ENCODE assay signal across 8 cellular contexts in the genomic region with DNA sequence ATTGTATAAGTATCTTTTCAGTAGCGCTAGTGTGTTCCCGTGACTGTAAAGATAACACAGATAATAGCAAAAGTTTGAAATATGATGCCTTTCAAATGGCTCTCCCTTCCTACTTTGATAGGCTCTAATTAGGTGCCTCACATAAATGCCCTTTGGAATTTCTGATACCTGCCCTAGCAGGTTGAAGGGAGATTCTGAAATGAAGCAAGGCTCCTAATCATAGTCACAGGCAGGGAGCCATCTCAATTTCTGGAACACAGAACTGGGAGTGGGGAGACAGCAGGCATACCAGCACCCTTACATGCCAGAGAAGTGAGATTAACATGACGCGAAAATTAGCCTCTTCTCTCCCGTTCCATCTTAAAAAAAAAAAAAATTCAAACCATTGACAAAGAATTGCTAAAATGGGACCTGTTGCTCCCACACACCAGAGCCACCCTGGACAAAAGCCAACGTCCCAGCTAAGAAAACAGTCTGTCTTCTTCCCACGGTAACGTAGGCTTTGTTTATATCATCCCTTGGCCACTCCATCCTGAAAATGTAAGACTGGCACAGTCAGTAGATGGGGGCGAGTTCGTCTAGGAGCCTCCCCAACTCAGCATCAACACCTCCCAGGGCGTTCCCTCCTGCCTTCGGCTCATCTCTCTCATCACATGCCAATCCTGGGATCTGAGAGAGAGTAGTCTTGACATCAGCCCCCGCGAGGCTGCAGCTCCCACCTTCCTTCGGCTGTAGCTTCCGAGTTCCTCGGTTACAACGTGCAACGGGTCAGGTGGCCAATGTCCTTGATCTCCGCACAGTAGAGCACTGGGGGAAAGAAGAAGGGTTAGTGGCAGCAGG. TPM values are rescaled to one million over a fixed set of nuclear protein-coding genes. Genes with fewer than 3 reads are reported as not detected.
DNase-seq lines count a peak whose midpoint lies in the region; ATAC-seq and TF ChIP-seq lines count a peak whose summit lies in the region.

No MANE protein-coding gene starts in this region.

- H3K4me3 ChIP-seq in CD4-positive, alpha-beta memory T cell (ENCODE audit: low read length in 2 of 2) = peak overlapping the region; percentile 33 to 71
- H3K4me3 ChIP-seq in HAP-1 = peak overlapping the region; percentile 40
- H3K4me3 ChIP-seq in fibroblast of lung (replicated peaks in 1 of 4; ENCODE audit: control extremely low read depth in 1 of 4, insufficient read depth in 1 of 4, low read depth in 3 of 4, low read length in 4 of 4) = peak overlapping the region; percentile 57 to 70 (median 64)

- no peaks in the 10 kb centered on the region for H3K27me3 Mint-ChIP-seq in CD4-positive, alpha-beta memory T cell
- no peaks in the 10 kb centered on the region for H3K27me3 Mint-ChIP-seq in osteocyte (ENCODE audit: unreplicated experiment)

- H3K27ac Mint-ChIP-seq in CD4-positive, alpha-beta memory T cell = peak overlapping the region; percentile 91 to 95 (median 93)
- H3K27ac Mint-ChIP-seq in osteocyte (ENCODE audit: unreplicated experiment) = peak overlapping the region; percentile 87

- in situ Hi-C loops in HAP-1 (cut with MboI; ENCODE audit: low sequenced_read_pairs) = loop anchor here (5.0 to 10.0 kb wide), 2 partner anchors 70 to 142 kb away; no protein-coding TSS in a partner anchor

- H3K9me3 ChIP-seq in CD4-positive, alpha-beta memory T cell (ENCODE audit: control insufficient read depth in 1 of 2, low read length in 2 of 2) = no peaks in the 10 kb centered on the region
- peaks cover 2% of the 10 kb centered on the region; the same call in 1 of the 2 replicates for H3K9me3 ChIP-seq in HAP-1
- no peaks in the 10 kb centered on the region for H3K9me3 ChIP-seq in fibroblast of lung (ENCODE audit: control insufficient read depth, insufficient read depth, low read depth, low read length)

- H3K27ac ChIP-seq in CD4-positive, alpha-beta memory T cell (ENCODE audit: low read depth, low read length) = peak overlapping the region; percentile 67
- H3K27ac ChIP-seq in fibroblast of lung (ENCODE audit: insufficient read depth, low read length) = peak overlapping the region; percentile 75

- H3K36me3 ChIP-seq in CD4-positive, alpha-beta memory T cell (ENCODE audit: insufficient read depth, low read length) = peaks cover 18% of the 10 kb centered on the region
- H3K36me3 ChIP-seq in HAP-1 (replicated peaks) = peaks cover 18% of the 10 kb centered on the region
- H3K36me3 ChIP-seq in fibroblast of lung (ENCODE audit: control insufficient read depth, insufficient read depth, low read length) = peaks cover 10% of the 10 kb centered on the region

- H2AFZ ChIP-seq in fibroblast of lung (ENCODE audit: low read length) = peak overlapping the region; percentile 88

- POLR2A ChIA-PET in CD4-positive, alpha-beta memory T cell (lab: Charles Lee; ENCODE audit: partially characterized antibody) = interaction anchor here (0.6 to 6.9 kb wide), 25 partner anchors 8 to 331 kb away, joined by 3 to 116 read pairs (median 7); a partner anchor contains a TSS

- H3K27me3 ChIP-seq in CD4-positive, alpha-beta memory T cell (ENCODE audit: insufficient read depth, low read length) = no peaks in the 10 kb centered on the region
- H3K27me3 ChIP-seq in HAP-1 (ENCODE audit: low read depth) = no peaks in the 10 kb centered on the region
- H3K27me3 ChIP-seq in fibroblast of lung (ENCODE audit: control insufficient read depth, insufficient read depth, low read length) = no peaks in the 10 kb centered on the region

- intact Hi-C loops in CD4-positive, alpha-beta memory T cell (cut with micrococcal nuclease) = loop anchor here (1.0 to 2.0 kb wide), 2 partner anchors 18 to 28 kb away; a partner anchor contains a TSS

- peak overlapping the region; percentile 59 for H3K9ac ChIP-seq in fibroblast of lung (ENCODE audit: insufficient read depth, low read length)

- no peak for ATAC-seq in HG03159 (IDR thresholded peaks at IDR 0.05; ENCODE audit: unreplicated experiment)

- no peaks in the 10 kb centered on the region for H4K20me1 ChIP-seq in fibroblast of lung (ENCODE audit: control insufficient read depth, extremely low read depth, insufficient read depth, low read length)

- peaks cover 26% of the 10 kb centered on the region for H3K4me1 ChIP-seq in CD4-positive, alpha-beta memory T cell (ENCODE audit: insufficient read depth, low read length)
- H3K4me1 ChIP-seq in HAP-1 = peaks cover 17% of the 10 kb centered on the region
- H3K4me1 ChIP-seq in fibroblast of lung (ENCODE audit: control insufficient read depth, extremely low read depth, insufficient read depth, low read length) = peaks cover 8% of the 10 kb centered on the region

- H3K79me2 ChIP-seq in fibroblast of lung (ENCODE audit: control insufficient read depth, insufficient read depth, low read length) = no peaks in the 10 kb centered on the region

- peak overlapping the region; percentile 88 to 95 (median 90) for H3K4me3 Mint-ChIP-seq in CD4-positive, alpha-beta memory T cell
- peak overlapping the region; percentile 88 for H3K4me3 Mint-ChIP-seq in osteocyte (ENCODE audit: unreplicated experiment)

- CTCF ChIA-PET in CD4-positive, alpha-beta memory T cell (lab: Charles Lee; ENCODE audit: partially characterized antibody) = interaction anchor here (0.6 to 10.8 kb wide), 9 partner anchors 18 to 171 kb away, joined by 3 to 219 read pairs (median 7); a partner anchor contains a TSS

- peak overlapping the region; percentile 80 for H3K4me2 ChIP-seq in fibroblast of lung (ENCODE audit: extremely low read depth, insufficient read depth, low read length)

- peaks cover 0 to 1% (median 0%) of the 10 kb centered on the region in 8 donors for H3K9me3 Mint-ChIP-seq in CD4-positive, alpha-beta memory T cell
- H3K9me3 Mint-ChIP-seq in osteocyte (ENCODE audit: unreplicated experiment) = no peaks in the 10 kb centered on the region

- peak in 1 of 5 donors; percentile 4 for DNase-seq in CD4-positive, alpha-beta memory T cell
- no peak for DNase-seq in HAP-1 (ENCODE audit: low spot score in 2 of 2)
- DNase-seq in SW480 (ENCODE audit: low spot score) = peak; percentile 58
- peak; percentile 48 to 54 for DNase-seq in fibroblast of lung (ENCODE audit: low read depth in 2 of 2)
- DNase-seq in osteocyte (ENCODE audit: extremely low spot score, unreplicated experiment) = no peak
- DNase-seq in NCI-H1092 (lab: John Stamatoyannopoulos, UW) = no peak
- DNase-seq in ecto neural progenitor cell (ENCODE audit: low spot score) = no peak

- TF ChIP-seq CTCF in fibroblast of lung (conservative IDR thresholded peaks at IDR 0.05 in 1 of 2, IDR thresholded peaks at IDR 0.05 in 1 of 2; ENCODE audit: low read depth in 1 of 2, low read length in 2 of 2) (no peak), osteocyte (IDR thresholded peaks at IDR 0.05) (no peak)

- H3K36me3 Mint-ChIP-seq in CD4-positive, alpha-beta memory T cell = peaks cover 12 to 35% of the 10 kb centered on the region in 2 donors
- H3K36me3 Mint-ChIP-seq in osteocyte (ENCODE audit: unreplicated experiment) = peaks cover 17% of the 10 kb centered on the region

- peaks cover 19 to 31% (median 24%) of the 10 kb centered on the region in 4 donors for H3K4me1 Mint-ChIP-seq in CD4-positive, alpha-beta memory T cell
- peaks cover 19% of the 10 kb centered on the region for H3K4me1 Mint-ChIP-seq in osteocyte (ENCODE audit: unreplicated experiment)

RNA-seq across cellular contexts. Expression of a gene that starts 1.1 kb away (rescaled TPM):
- total RNA-seq in CD4-positive, alpha-beta memory T cell = 1 to 10 TPM; 6.7 to 7.4 TPM
- 1 to 10 TPM; 2.3 to 3.6 TPM for polyA plus RNA-seq in CD4-positive, alpha-beta memory T cell
- total RNA-seq in fibroblast of lung (1.8 and 3.9 TPM in 2 replicates), osteocyte (2.3 and 3.0 TPM in 2 replicates)
- 2.2 and 2.8 TPM in 2 replicates for polyA plus RNA-seq in fibroblast of lung
- 1.3 and 1.4 TPM in 2 replicates for polyA plus RNA-seq in fibroblast of lung (2012)
- 0.16 and 0.22 TPM in 2 replicates for polyA minus RNA-seq in fibroblast of lung (ENCODE audit: low replicate concordance)

RNA-seq across cellular contexts. Expression of a gene that starts 14.7 kb away (rescaled TPM):
- 10 to 100 TPM; 13.4 to 14.4 TPM for total RNA-seq in CD4-positive, alpha-beta memory T cell
- polyA plus RNA-seq in CD4-positive, alpha-beta memory T cell = under 1 TPM in 1 of 2 donors, not detected in 1; 0.53 TPM
- total RNA-seq in fibroblast of lung (0.26 and 0.33 TPM in 2 replicates), osteocyte (2.6 and 3.7 TPM in 2 replicates)
- 0.69 and 1.3 TPM in 2 replicates for polyA plus RNA-seq in fibroblast of lung
- 0.56 and 1.4 TPM in 2 replicates for polyA plus RNA-seq in fibroblast of lung (2012)
- polyA minus RNA-seq in fibroblast of lung (ENCODE audit: low replicate concordance) = 0.71 and 1.1 TPM in 2 replicates

RNA-seq across cellular contexts. Expression of a gene that starts 16.8 kb away (rescaled TPM):
- 100 to 1,000 TPM; 116 TPM for total RNA-seq in CD4-positive, alpha-beta memory T cell
- polyA plus RNA-seq in CD4-positive, alpha-beta memory T cell = 100 to 1,000 TPM; 239 to 240 TPM
- total RNA-seq in fibroblast of lung = 38.3 and 61.9 TPM in 2 replicates
- polyA plus RNA-seq in fibroblast of lung = 342 and 409 TPM in 2 replicates
- polyA plus RNA-seq in fibroblast of lung (2012) = 331 TPM in 2 replicates
- 331 TPM in 2 replicates for polyA minus RNA-seq in fibroblast of lung (ENCODE audit: low replicate concordance)
- total RNA-seq in osteocyte = 122 and 127 TPM in 2 replicates

RNA-seq across cellular contexts. Expression of a gene that starts 17.0 kb away (rescaled TPM):
- total RNA-seq in CD4-positive, alpha-beta memory T cell = 10 to 100 TPM; 29.7 to 30.1 TPM
- 10 to 100 TPM in 1 of 2 donors, 1 to 10 TPM in 1; 3.9 to 12.6 TPM for polyA plus RNA-seq in CD4-positive, alpha-beta memory T cell
- total RNA-seq in fibroblast of lung (12.8 and 17.2 TPM in 2 replicates), osteocyte (30.2 and 30.9 TPM in 2 replicates)
- polyA plus RNA-seq in fibroblast of lung = 12.6 and 20.8 TPM in 2 replicates
- polyA plus RNA-seq in fibroblast of lung (2012) = 14.2 and 22.1 TPM in 2 replicates
- 47.9 and 51.0 TPM in 2 replicates for polyA minus RNA-seq in fibroblast of lung (ENCODE audit: low replicate concordance)

RNA-seq across cellular contexts. Expression of a gene that starts 26.4 kb away (rescaled TPM):
- 100 to 1,000 TPM; 274 to 287 TPM for total RNA-seq in CD4-positive, alpha-beta memory T cell
- 10 to 100 TPM in 1 of 2 donors, under 1 TPM in 1; 0.84 to 24.4 TPM for polyA plus RNA-seq in CD4-positive, alpha-beta memory T cell
- total RNA-seq in fibroblast of lung (144 and 165 TPM in 2 replicates), osteocyte (196 and 206 TPM in 2 replicates)
- polyA plus RNA-seq in fibroblast of lung = 23.6 and 23.8 TPM in 2 replicates
- polyA plus RNA-seq in fibroblast of lung (2012) = 59.8 and 78.0 TPM in 2 replicates
- polyA minus RNA-seq in fibroblast of lung (ENCODE audit: low replicate concordance) = 96.6 and 206 TPM in 2 replicates

Comparison
In these comparisons a context has a peak if more than half of its experiments do, and no peak if none do; other contexts are left out.
1. DNase-seq: peak in SW480 (single experiment) and fibroblast of lung (2 of 2); none in HAP-1 (0 of 2), osteocyte (single experiment), NCI-H1092 (single experiment) and ecto neural progenitor cell (single experiment).
2. Peak in every context shown above with its lines, with median percentiles within 50 percentile points of each other: H3K4me3 ChIP-seq.